ENCODE assay signal across 8 cellular contexts in genomic region chr19:49086296-49086695, GRCh38. TPM values are rescaled to one million over a fixed set of nuclear protein-coding genes. Genes with fewer than 3 reads are reported as not detected.
DNase-seq lines count a peak whose midpoint lies in the region; ATAC-seq and TF ChIP-seq lines count a peak whose summit lies in the region.

No MANE protein-coding gene starts in this region.

- peaks cover 9% of the 10 kb centered on the region for H3K4me1 Mint-ChIP-seq in glutamatergic neuron (ENCODE audit: low read depth, unreplicated experiment)

- H3K4me1 ChIP-seq in GM23248 (ENCODE audit: insufficient read depth): peaks cover 13% of the 10 kb centered on the region
- H3K4me1 ChIP-seq in skeletal muscle satellite cell (ENCODE audit: control insufficient read depth, insufficient read depth, low read length): peaks cover 17% of the 10 kb centered on the region

- no peak overlapping the region for H2AFZ ChIP-seq in GM23248

- H3K4me3 ChIP-seq in GM23248 (peak overlapping the region; percentile 90), WERI-Rb-1 (ENCODE audit: low read depth, low read length) (peak overlapping the region; percentile 99), skeletal muscle satellite cell (ENCODE audit: low read length) (peak overlapping the region; percentile 91)

- ATAC-seq in GM21723 (IDR thresholded peaks at IDR 0.05; ENCODE audit: unreplicated experiment) (no peak), HG03097 (IDR thresholded peaks at IDR 0.05; ENCODE audit: low FRiP score, unreplicated experiment) (no peak), HG02981 (IDR thresholded peaks at IDR 0.05; ENCODE audit: unreplicated experiment) (no peak), esophagus mucosa (no peak)

- H4K20me1 ChIP-seq in GM23248 (ENCODE audit: insufficient read depth): peaks cover 20% of the 10 kb centered on the region

- H3K27me3 ChIP-seq in GM23248 (replicated peaks; ENCODE audit: insufficient read depth): no peaks in the 10 kb centered on the region
- no peaks in the 10 kb centered on the region for H3K27me3 ChIP-seq in WERI-Rb-1 (ENCODE audit: insufficient read depth, low read depth, severe bottlenecking)
- peaks cover 3% of the 10 kb centered on the region for H3K27me3 ChIP-seq in skeletal muscle satellite cell (ENCODE audit: control insufficient read depth, insufficient read depth, low read length)

- DNase-seq in GM23248 (no peak), WERI-Rb-1 (no peak), glutamatergic neuron (no peak)

- peak overlapping the region; percentile 89 for H3K9ac ChIP-seq in GM23248
- peak overlapping the region; percentile 93 for H3K9ac ChIP-seq in skeletal muscle satellite cell (ENCODE audit: low read depth, low read length)

- H3K4me2 ChIP-seq in GM23248 (ENCODE audit: unreplicated experiment) (peak overlapping the region; percentile 80), skeletal muscle satellite cell (ENCODE audit: low read length) (peak overlapping the region; percentile 100)

- H3K27ac ChIP-seq in GM23248 (peak overlapping the region; percentile 73), WERI-Rb-1 (peak overlapping the region; percentile 96)

- H3K27ac Mint-ChIP-seq in glutamatergic neuron (ENCODE audit: unreplicated experiment): peak overlapping the region; percentile 89

- WGBS in GM23248 (ENCODE audit: low coverage in 1 of 2, low lambda C conversion rate in 2 of 2, missing lambda C conversion rate in 2 of 2), 2 experiments: 22 to 23% methylated on average over 11 of the region's 11 CpGs

- peaks cover under 1% of the 10 kb centered on the region for H3K36me3 Mint-ChIP-seq in glutamatergic neuron (ENCODE audit: unreplicated experiment)

- TF ChIP-seq CTCF in WERI-Rb-1 (IDR thresholded peaks at IDR 0.05; ENCODE audit: low read depth, low read length) (no peak), glutamatergic neuron (IDR thresholded peaks at IDR 0.05; ENCODE audit: partially characterized antibody, unreplicated experiment) (no peak)

- no peaks in the 10 kb centered on the region for H3F3A ChIP-seq in GM23248 (ENCODE audit: insufficient read depth)

- H3K36me3 ChIP-seq in GM23248 (ENCODE audit: low read depth) (peaks cover 17% of the 10 kb centered on the region), WERI-Rb-1 (peaks cover 56% of the 10 kb centered on the region), skeletal muscle satellite cell (ENCODE audit: insufficient read depth, low read length) (peaks cover 38% of the 10 kb centered on the region)

- no peaks in the 10 kb centered on the region for H3K9me2 ChIP-seq in GM23248 (ENCODE audit: insufficient read depth)

- no peaks in the 10 kb centered on the region for H3K9me3 ChIP-seq in GM23248 (ENCODE audit: low read depth)
- peaks cover 3% of the 10 kb centered on the region for H3K9me3 ChIP-seq in WERI-Rb-1 (ENCODE audit: severe bottlenecking)
- H3K9me3 ChIP-seq in skeletal muscle satellite cell (replicated peaks; ENCODE audit: low read length): no peaks in the 10 kb centered on the region

- peaks cover 60% of the 10 kb centered on the region for H3K79me2 ChIP-seq in GM23248 (ENCODE audit: insufficient read depth)

- in situ Hi-C loops in GM23248 (cut with MboI): no loop called here

- H3K4me3 Mint-ChIP-seq in glutamatergic neuron (ENCODE audit: unreplicated experiment): peak overlapping the region; percentile 99

- H3K9me3 Mint-ChIP-seq in glutamatergic neuron (ENCODE audit: unreplicated experiment): peaks cover 13% of the 10 kb centered on the region

- peaks cover 10% of the 10 kb centered on the region for H3K27me3 Mint-ChIP-seq in glutamatergic neuron (ENCODE audit: unreplicated experiment)

RNA-seq across cellular contexts. Expression of gene SNRNP70, which starts 1.0 kb away (rescaled TPM):
- 146 and 184 TPM in 2 replicates for total RNA-seq in GM23248 (2014; rRNA removed; shearing (Covaris generic))
- polyA plus RNA-seq in GM23248 (2016; fragmentation: Nextera tagmentation; extraction: Ambion mirVana): 102 and 104 TPM in 2 replicates
- 300 TPM for total RNA-seq in glutamatergic neuron (ENCODE audit: unreplicated experiment)
- total RNA-seq in skeletal muscle satellite cell (2012; rRNA removed): 112 and 138 TPM in 2 replicates
- total RNA-seq in esophagus mucosa: 82.3 TPM

RNA-seq across cellular contexts. Expression of gene KCNA7, which starts 13.8 kb away (rescaled TPM):
- total RNA-seq in GM23248 (2014; rRNA removed; shearing (Covaris generic)): not detected in 2 replicates
- 0.04 and 0.13 TPM in 2 replicates for polyA plus RNA-seq in GM23248 (2016; fragmentation: Nextera tagmentation; extraction: Ambion mirVana)
- not detected for total RNA-seq in glutamatergic neuron (ENCODE audit: unreplicated experiment)
- not detected in 2 replicates for total RNA-seq in skeletal muscle satellite cell (2012; rRNA removed)
- total RNA-seq in esophagus mucosa: not detected

RNA-seq across cellular contexts. Expression of gene NTF4, which starts 21.7 kb away (rescaled TPM):
- not detected in 2 replicates for total RNA-seq in GM23248 (2014; rRNA removed; shearing (Covaris generic))
- 0.51 TPM in 1 of 2 replicates, not detected in the other for polyA plus RNA-seq in GM23248 (2016; fragmentation: Nextera tagmentation; extraction: Ambion mirVana)
- not detected for total RNA-seq in glutamatergic neuron (ENCODE audit: unreplicated experiment)
- total RNA-seq in skeletal muscle satellite cell (2012; rRNA removed): not detected in 2 replicates
- total RNA-seq in esophagus mucosa: 5.6 TPM

RNA-seq across cellular contexts. Expression of gene LIN7B, which starts 27.9 kb away (rescaled TPM):
- 10.7 and 12.5 TPM in 2 replicates for total RNA-seq in GM23248 (2014; rRNA removed; shearing (Covaris generic))
- 11.9 and 12.6 TPM in 2 replicates for polyA plus RNA-seq in GM23248 (2016; fragmentation: Nextera tagmentation; extraction: Ambion mirVana)
- total RNA-seq in glutamatergic neuron (ENCODE audit: unreplicated experiment) (32.6 TPM), esophagus mucosa (11.7 TPM)
- total RNA-seq in skeletal muscle satellite cell (2012; rRNA removed): 4.4 and 5.1 TPM in 2 replicates

RNA-seq across cellular contexts. Expression of gene CGB7, which starts 28.7 kb away (rescaled TPM):
- 0.38 and 0.54 TPM in 2 replicates for total RNA-seq in GM23248 (2014; rRNA removed; shearing (Covaris generic))
- 2.2 and 2.8 TPM in 2 replicates for polyA plus RNA-seq in GM23248 (2016; fragmentation: Nextera tagmentation; extraction: Ambion mirVana)
- not detected for total RNA-seq in glutamatergic neuron (ENCODE audit: unreplicated experiment)
- under 0.01 and 1.0 TPM in 2 replicates for total RNA-seq in skeletal muscle satellite cell (2012; rRNA removed)
- 0.52 TPM for total RNA-seq in esophagus mucosa
